In the genomic region with DNA sequence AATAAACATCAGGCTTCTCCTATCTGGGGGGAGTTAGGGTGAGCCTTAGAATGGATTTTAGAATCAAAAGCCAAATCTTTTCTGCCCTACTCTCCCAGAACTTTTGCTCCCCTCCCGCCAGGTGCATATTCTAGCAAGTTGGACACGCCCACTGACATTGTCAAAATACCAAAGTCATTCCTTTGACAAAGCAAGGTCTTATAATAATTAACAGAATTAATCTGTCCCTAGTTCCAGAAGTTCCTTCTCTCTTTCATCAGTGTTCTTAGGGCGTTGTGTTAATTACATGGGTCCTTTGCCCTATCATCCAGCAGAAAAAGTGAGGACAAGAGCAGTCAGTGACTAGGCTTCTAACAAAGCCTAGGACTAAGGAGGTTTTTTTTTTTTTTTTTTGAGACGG, we compare ENCODE assay signal across 1 cellular context.
TF ChIP-seq lines count a peak whose summit lies in the region.

No MANE protein-coding gene starts in this region.

TF ChIP-seq in GM23338, 12 proteins besides CTCF, POLR2A, EP300 and RAD21:
- TF ChIP-seq NANOG (IDR thresholded peaks at IDR 0.05; ENCODE audit: borderline replicate concordance) (no peak), ZNF114 (CRISPR knock-in tag; IDR thresholded peaks at IDR 0.05) (no peak), STAT1 (IDR thresholded peaks at IDR 0.05; ENCODE audit: unreplicated experiment) (no peak), EZH2phosphoT487 (IDR thresholded peaks at IDR 0.05; ENCODE audit: unreplicated experiment) (no peak), ZNF331 (CRISPR knock-in tag; IDR thresholded peaks at IDR 0.05; ENCODE audit: low read depth) (no peak), JUNB (IDR thresholded peaks at IDR 0.05; ENCODE audit: unreplicated experiment) (no peak), EZH2 (IDR thresholded peaks at IDR 0.05; ENCODE audit: low read depth, unreplicated experiment) (no peak), POLR2AphosphoS5 (IDR thresholded peaks at IDR 0.05; ENCODE audit: low read depth) (no peak), CREB1 (CRISPR knock-in tag; IDR thresholded peaks at IDR 0.05; ENCODE audit: low read depth) (no peak)
- TF ChIP-seq, protein P1, sequence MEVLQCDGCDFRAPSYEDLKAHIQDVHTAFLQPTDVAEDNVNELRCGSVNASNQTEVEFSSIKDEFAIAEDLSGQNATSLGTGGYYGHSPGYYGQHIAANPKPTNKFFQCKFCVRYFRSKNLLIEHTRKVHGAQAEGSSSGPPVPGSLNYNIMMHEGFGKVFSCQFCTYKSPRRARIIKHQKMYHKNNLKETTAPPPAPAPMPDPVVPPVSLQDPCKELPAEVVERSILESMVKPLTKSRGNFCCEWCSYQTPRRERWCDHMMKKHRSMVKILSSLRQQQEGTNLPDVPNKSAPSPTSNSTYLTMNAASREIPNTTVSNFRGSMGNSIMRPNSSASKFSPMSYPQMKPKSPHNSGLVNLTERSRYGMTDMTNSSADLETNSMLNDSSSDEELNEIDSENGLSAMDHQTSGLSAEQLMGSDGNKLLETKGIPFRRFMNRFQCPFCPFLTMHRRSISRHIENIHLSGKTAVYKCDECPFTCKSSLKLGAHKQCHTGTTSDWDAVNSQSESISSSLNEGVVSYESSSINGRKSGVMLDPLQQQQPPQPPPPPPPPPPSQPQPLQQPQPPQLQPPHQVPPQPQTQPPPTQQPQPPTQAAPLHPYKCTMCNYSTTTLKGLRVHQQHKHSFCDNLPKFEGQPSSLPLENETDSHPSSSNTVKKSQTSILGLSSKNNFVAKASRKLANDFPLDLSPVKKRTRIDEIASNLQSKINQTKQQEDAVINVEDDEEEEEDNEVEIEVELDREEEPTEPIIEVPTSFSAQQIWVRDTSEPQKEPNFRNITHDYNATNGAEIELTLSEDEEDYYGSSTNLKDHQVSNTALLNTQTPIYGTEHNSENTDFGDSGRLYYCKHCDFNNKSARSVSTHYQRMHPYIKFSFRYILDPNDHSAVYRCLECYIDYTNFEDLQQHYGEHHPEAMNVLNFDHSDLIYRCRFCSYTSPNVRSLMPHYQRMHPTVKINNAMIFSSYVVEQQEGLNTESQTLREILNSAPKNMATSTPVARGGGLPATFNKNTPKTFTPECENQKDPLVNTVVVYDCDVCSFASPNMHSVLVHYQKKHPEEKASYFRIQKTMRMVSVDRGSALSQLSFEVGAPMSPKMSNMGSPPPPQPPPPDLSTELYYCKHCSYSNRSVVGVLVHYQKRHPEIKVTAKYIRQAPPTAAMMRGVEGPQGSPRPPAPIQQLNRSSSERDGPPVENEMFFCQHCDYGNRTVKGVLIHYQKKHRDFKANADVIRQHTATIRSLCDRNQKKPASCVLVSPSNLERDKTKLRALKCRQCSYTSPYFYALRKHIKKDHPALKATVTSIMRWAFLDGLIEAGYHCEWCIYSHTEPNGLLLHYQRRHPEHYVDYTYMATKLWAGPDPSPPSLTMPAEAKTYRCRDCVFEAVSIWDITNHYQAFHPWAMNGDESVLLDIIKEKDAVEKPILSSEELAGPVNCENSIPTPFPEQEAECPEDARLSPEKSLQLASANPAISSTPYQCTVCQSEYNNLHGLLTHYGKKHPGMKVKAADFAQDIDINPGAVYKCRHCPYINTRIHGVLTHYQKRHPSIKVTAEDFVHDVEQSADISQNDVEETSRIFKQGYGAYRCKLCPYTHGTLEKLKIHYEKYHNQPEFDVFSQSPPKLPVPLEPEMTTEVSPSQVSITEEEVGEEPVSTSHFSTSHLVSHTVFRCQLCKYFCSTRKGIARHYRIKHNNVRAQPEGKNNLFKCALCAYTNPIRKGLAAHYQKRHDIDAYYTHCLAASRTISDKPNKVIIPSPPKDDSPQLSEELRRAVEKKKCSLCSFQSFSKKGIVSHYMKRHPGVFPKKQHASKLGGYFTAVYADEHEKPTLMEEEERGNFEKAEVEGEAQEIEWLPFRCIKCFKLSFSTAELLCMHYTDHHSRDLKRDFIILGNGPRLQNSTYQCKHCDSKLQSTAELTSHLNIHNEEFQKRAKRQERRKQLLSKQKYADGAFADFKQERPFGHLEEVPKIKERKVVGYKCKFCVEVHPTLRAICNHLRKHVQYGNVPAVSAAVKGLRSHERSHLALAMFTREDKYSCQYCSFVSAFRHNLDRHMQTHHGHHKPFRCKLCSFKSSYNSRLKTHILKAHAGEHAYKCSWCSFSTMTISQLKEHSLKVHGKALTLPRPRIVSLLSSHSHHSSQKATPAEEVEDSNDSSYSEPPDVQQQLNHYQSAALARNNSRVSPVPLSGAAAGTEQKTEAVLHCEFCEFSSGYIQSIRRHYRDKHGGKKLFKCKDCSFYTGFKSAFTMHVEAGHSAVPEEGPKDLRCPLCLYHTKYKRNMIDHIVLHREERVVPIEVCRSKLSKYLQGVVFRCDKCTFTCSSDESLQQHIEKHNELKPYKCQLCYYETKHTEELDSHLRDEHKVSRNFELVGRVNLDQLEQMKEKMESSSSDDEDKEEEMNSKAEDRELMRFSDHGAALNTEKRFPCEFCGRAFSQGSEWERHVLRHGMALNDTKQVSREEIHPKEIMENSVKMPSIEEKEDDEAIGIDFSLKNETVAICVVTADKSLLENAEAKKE (CRISPR knock-in tag; IDR thresholded peaks at IDR 0.05): no peak
- TF ChIP-seq, protein P2, sequence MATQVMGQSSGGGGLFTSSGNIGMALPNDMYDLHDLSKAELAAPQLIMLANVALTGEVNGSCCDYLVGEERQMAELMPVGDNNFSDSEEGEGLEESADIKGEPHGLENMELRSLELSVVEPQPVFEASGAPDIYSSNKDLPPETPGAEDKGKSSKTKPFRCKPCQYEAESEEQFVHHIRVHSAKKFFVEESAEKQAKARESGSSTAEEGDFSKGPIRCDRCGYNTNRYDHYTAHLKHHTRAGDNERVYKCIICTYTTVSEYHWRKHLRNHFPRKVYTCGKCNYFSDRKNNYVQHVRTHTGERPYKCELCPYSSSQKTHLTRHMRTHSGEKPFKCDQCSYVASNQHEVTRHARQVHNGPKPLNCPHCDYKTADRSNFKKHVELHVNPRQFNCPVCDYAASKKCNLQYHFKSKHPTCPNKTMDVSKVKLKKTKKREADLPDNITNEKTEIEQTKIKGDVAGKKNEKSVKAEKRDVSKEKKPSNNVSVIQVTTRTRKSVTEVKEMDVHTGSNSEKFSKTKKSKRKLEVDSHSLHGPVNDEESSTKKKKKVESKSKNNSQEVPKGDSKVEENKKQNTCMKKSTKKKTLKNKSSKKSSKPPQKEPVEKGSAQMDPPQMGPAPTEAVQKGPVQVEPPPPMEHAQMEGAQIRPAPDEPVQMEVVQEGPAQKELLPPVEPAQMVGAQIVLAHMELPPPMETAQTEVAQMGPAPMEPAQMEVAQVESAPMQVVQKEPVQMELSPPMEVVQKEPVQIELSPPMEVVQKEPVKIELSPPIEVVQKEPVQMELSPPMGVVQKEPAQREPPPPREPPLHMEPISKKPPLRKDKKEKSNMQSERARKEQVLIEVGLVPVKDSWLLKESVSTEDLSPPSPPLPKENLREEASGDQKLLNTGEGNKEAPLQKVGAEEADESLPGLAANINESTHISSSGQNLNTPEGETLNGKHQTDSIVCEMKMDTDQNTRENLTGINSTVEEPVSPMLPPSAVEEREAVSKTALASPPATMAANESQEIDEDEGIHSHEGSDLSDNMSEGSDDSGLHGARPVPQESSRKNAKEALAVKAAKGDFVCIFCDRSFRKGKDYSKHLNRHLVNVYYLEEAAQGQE (IDR thresholded peaks at IDR 0.05; ENCODE audit: unreplicated experiment): no peak
- TF ChIP-seq, protein P3, sequence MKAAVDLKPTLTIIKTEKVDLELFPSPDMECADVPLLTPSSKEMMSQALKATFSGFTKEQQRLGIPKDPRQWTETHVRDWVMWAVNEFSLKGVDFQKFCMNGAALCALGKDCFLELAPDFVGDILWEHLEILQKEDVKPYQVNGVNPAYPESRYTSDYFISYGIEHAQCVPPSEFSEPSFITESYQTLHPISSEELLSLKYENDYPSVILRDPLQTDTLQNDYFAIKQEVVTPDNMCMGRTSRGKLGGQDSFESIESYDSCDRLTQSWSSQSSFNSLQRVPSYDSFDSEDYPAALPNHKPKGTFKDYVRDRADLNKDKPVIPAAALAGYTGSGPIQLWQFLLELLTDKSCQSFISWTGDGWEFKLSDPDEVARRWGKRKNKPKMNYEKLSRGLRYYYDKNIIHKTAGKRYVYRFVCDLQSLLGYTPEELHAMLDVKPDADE (IDR thresholded peaks at IDR 0.05): no peak
